Comparison of ENCODE assay signal across 14 cellular contexts in the genomic region with DNA sequence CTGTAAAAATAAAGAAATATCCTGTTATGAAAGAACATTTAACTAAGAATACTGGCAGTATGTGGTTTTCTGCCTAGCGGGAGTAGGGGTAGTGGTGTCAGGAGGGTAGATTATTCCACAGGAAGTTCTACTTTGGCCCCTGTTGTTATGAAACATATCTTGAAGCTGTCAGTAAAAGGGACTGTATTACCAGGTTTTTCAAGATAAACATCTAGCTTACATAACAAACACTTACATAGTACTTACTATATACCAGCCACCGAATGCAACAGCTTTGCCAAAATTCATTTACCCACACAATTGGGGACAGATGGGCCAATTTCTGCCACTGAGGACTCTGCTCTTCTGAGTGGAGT. TPM values are rescaled to one million over a fixed set of nuclear protein-coding genes. Genes with fewer than 3 reads are reported as not detected.
DNase-seq lines count a peak whose midpoint lies in the region; ATAC-seq and TF ChIP-seq lines count a peak whose summit lies in the region.
"Had no signal": no experiment of that assay in that cellular context is flagged by ENCODE, and none has a peak within 500 bp of the region (broad histone marks: within the 10 kb centered on the region; RNA-seq: fewer than 3 reads in every experiment).

No MANE protein-coding gene starts in this region.

- 71% methylated on average over 2 of the region's 2 CpGs for WGBS in suprapubic skin

- TF ChIP-seq POLR2A in suprapubic skin (IDR thresholded peaks at IDR 0.05), result no peak

- peaks cover 73% of the 10 kb centered on the region for H3K4me1 Mint-ChIP-seq in activated CD4-positive, alpha-beta memory T cell treated with anti-CD3 and anti-CD28 coated beads for 36 hours (ENCODE audit: low read depth)
- H3K4me1 Mint-ChIP-seq in memory B cell (peaks cover 34% of the 10 kb centered on the region), HFFc6 (ENCODE audit: low read depth) (peaks cover 71% of the 10 kb centered on the region)

- CTCF ChIA-PET in activated CD4-positive, alpha-beta memory T cell treated with anti-CD3 and anti-CD28 coated beads for 36 hours (lab: Charles Lee), result interaction anchor here (0.8 to 0.9 kb wide), 2 partner anchors 58 to 59 kb away, joined by 3 read pairs; no protein-coding TSS in a partner anchor

- in situ Hi-C loops in GM13977 (cut with MboI; ENCODE audit: low pct_unique_long_range_greater_than_20kb, low sequenced_read_pairs, unreplicated experiment), result no loop called here

- H3K27me3 Mint-ChIP-seq in activated CD4-positive, alpha-beta memory T cell treated with anti-CD3 and anti-CD28 coated beads for 36 hours, result no peaks in the 10 kb centered on the region
- H3K27me3 Mint-ChIP-seq in memory B cell (no peaks in the 10 kb centered on the region), HFFc6 (ENCODE audit: insufficient read depth) (no peaks in the 10 kb centered on the region)

- H3K36me3 Mint-ChIP-seq in activated CD4-positive, alpha-beta memory T cell treated with anti-CD3 and anti-CD28 coated beads for 36 hours, result peaks cover 65% of the 10 kb centered on the region
- peaks cover 19% of the 10 kb centered on the region for H3K36me3 Mint-ChIP-seq in memory B cell
- H3K36me3 Mint-ChIP-seq in HFFc6 (ENCODE audit: low read depth), result peaks cover 27% of the 10 kb centered on the region

- no peak overlapping the region for H3K4me3 ChIP-seq in suprapubic skin

- H3K36me3 ChIP-seq in suprapubic skin, result peaks cover 4% of the 10 kb centered on the region

- H3K27me3 ChIP-seq in suprapubic skin, result no peaks in the 10 kb centered on the region

- H3K27ac ChIP-seq in suprapubic skin, result no peak overlapping the region

- ATAC-seq in memory B cell (ENCODE audit: low read depth), result no peak

- H3K9me3 ChIP-seq in suprapubic skin, result no peaks in the 10 kb centered on the region

- DNase-seq in CD1c-positive myeloid dendritic cell (ENCODE audit: extremely low spot score) (peak; percentile 37), Kasumi-1 (lab: John Stamatoyannopoulos, UW) (peak; percentile 27 to 46), memory B cell (ENCODE audit: low spot score in 2 of 2) (no peak), HFFc6 (no peak), GM13977 (ENCODE audit: low spot score) (no peak), suprapubic skin (ENCODE audit: low spot score in 2 of 2) (no peak), NCI-H128 (lab: John Stamatoyannopoulos, UW; ENCODE audit: unreplicated experiment) (no peak)
- no peak for DNase-seq in activated CD4-positive, alpha-beta memory T cell treated with anti-CD3 and anti-CD28 coated beads for 36 hours
- DNase-seq: activated CD4-positive, CD25-positive, alpha-beta regulatory T cell treated with anti-CD3 and anti-CD28 coated beads, Interleukin-2, amount 50 U/mL, for 72 hours; Calu3; foreskin fibroblast; midbrain; NCI-H510A; trophoblast cell had no signal

- POLR2A ChIA-PET in activated CD4-positive, alpha-beta memory T cell treated with anti-CD3 and anti-CD28 coated beads for 36 hours (lab: Charles Lee), result no interaction called here

- TF ChIP-seq EP300 in suprapubic skin (IDR thresholded peaks at IDR 0.05), result no peak

- peak overlapping the region; percentile 96 for H3K27ac Mint-ChIP-seq in activated CD4-positive, alpha-beta memory T cell treated with anti-CD3 and anti-CD28 coated beads for 36 hours
- H3K27ac Mint-ChIP-seq in memory B cell (peak overlapping the region; percentile 84), HFFc6 (no peak overlapping the region)

- intact Hi-C loops in activated CD4-positive, alpha-beta memory T cell treated with anti-CD3 and anti-CD28 coated beads for 36 hours (cut with micrococcal nuclease), result no loop called here

- peaks cover 37% of the 10 kb centered on the region for H3K4me1 ChIP-seq in suprapubic skin

- peak overlapping the region; percentile 33 for H3K4me3 Mint-ChIP-seq in activated CD4-positive, alpha-beta memory T cell treated with anti-CD3 and anti-CD28 coated beads for 36 hours
- H3K4me3 Mint-ChIP-seq in memory B cell (no peak overlapping the region), HFFc6 (no peak overlapping the region)

- no peak for TF ChIP-seq CTCF in HFFc6 (IDR thresholded peaks at IDR 0.05)
- TF ChIP-seq CTCF in GM13977 (IDR thresholded peaks at IDR 0.05; ENCODE audit: extremely low read depth, insufficient read depth, missing control alignments), result no peak
- TF ChIP-seq CTCF in suprapubic skin (IDR thresholded peaks at IDR 0.05), result no peak

- H3K9me3 Mint-ChIP-seq in activated CD4-positive, alpha-beta memory T cell treated with anti-CD3 and anti-CD28 coated beads for 36 hours, result peaks cover 9% of the 10 kb centered on the region
- H3K9me3 Mint-ChIP-seq in memory B cell (no peaks in the 10 kb centered on the region), HFFc6 (peaks cover 5% of the 10 kb centered on the region)

RNA-seq across cellular contexts. Expression of gene TMEM123, which starts 3.7 kb away (rescaled TPM):
- 100 to 1,000 TPM; 175 to 180 TPM for total RNA-seq in activated CD4-positive, alpha-beta memory T cell treated with anti-CD3 and anti-CD28 coated beads for 36 hours
- 100 to 1,000 TPM; 128 to 197 (median 161) TPM for total RNA-seq in HFFc6 (2021; fragmentation: NEBNext Ultra II Directional; extraction: Animal tissue kit (Norgen Biotek cat#: 25700))
- 100 to 1,000 TPM; 161 to 212 (median 197) TPM for total RNA-seq in suprapubic skin

Comparison
In these comparisons a context has a peak if more than half of its experiments do, and no peak if none do; other contexts are left out.
1. DNase-seq: peak in CD1c-positive myeloid dendritic cell (single experiment) and Kasumi-1 (2 of 2); none in activated CD4-positive, alpha-beta memory T cell treated with anti-CD3 and anti-CD28 coated beads for 36 hours (single experiment), memory B cell (0 of 2), HFFc6 (single experiment), GM13977 (single experiment), suprapubic skin (0 of 2) and NCI-H128 (single experiment).